In genomic region chr18:7895346-7895745, GRCh38 we compare ENCODE assay signal across 23 cellular contexts.
"Had no signal": no experiment of that assay in that cellular context is flagged by ENCODE, and none has a peak within 500 bp of the region (broad histone marks: within the 10 kb centered on the region; RNA-seq: fewer than 3 reads in every experiment).

No MANE protein-coding gene starts in this region.

- H3K4me2 ChIP-seq: smooth muscle cell had no signal

- H3K27me3 ChIP-seq: heart left ventricle, ovary, right lobe of liver, transverse colon, upper lobe of right lung had no signal

- H3K27ac ChIP-seq: ovary, prostate gland, right lobe of liver, transverse colon, upper lobe of right lung had no signal

- FAIRE-seq: urothelium cell line had no signal

- H3K4me1 ChIP-seq: prostate gland, transverse colon had no signal

- H3K4me3 ChIP-seq: heart left ventricle, lung, mucosa of descending colon, ovary, prostate gland, right lobe of liver, smooth muscle cell, transverse colon, upper lobe of right lung had no signal

- H3K36me3 ChIP-seq: ovary, prostate gland, right lobe of liver, transverse colon, upper lobe of right lung had no signal

- H3K9me3 ChIP-seq: heart left ventricle, mucosa of descending colon, ovary, prostate gland, right lobe of liver, transverse colon, upper lobe of right lung had no signal

- DNase-seq: glutamatergic neuron; heart left ventricle; hypothalamus; islet precursor cell; midbrain; mucosa of descending colon; naive thymus-derived CD4-positive, alpha-beta T cell; ovary; retina; right lobe of liver; stimulated activated CD4-positive, alpha-beta T cell treated with anti-CD3 and anti-CD28 coated beads, Interleukin-1b, Interleukin-23, amount 100 ng/mL, for 48 hours; stimulated activated CD4-positive, alpha-beta T cell treated with anti-CD3 and anti-CD28 coated beads, Interleukin-2, amount 100 ng/mL, for 48 hours; stimulated activated CD4-positive, alpha-beta T cell treated with anti-CD3 and anti-CD28 coated beads, Interleukin-4, amount 100 ng/mL, for 4 hours; stimulated activated CD8-positive, alpha-beta memory T cell treated with anti-CD3 and anti-CD28 coated beads, Interleukin-4, amount 100 ng/mL, for 48 hours; stimulated activated naive CD4-positive, alpha-beta T cell treated with Interleukin-2 at 50 U/mL for 16 hours; stimulated activated naive CD8-positive, alpha-beta T cell treated with anti-CD3 and anti-CD28 coated beads, Interleukin-15, amount 100 ng/mL, for 72 hours; substantia nigra; transverse colon; upper lobe of right lung had no signal
